In genomic region chr9:114364123-114364522, GRCh38 we compare ENCODE assay signal across 11 cellular contexts. TPM values are rescaled to one million over a fixed set of nuclear protein-coding genes. Genes with fewer than 3 reads are reported as not detected.
DNase-seq lines count a peak whose midpoint lies in the region; FAIRE-seq and TF ChIP-seq lines count a peak whose summit lies in the region.
"Had no signal": no experiment of that assay in that cellular context is flagged by ENCODE, and none has a peak within 500 bp of the region (broad histone marks: within the 10 kb centered on the region; RNA-seq: fewer than 3 reads in every experiment).

No MANE protein-coding gene starts in this region.

- 47% methylated on average over 1 of the region's 1 CpG; no CpG with 5 or more reads in 1 of the 2 donors for WGBS in transverse colon (ENCODE audit: low coverage in 1 of 2), 2 donors

- H3K27ac Mint-ChIP-seq in activated T-cell treated with anti-CD3 and anti-CD28 coated beads, Interleukin-2, amount 50 U/mL, for 24 hours: peak overlapping the region; percentile 94
- peak overlapping the region; percentile 84 for H3K27ac Mint-ChIP-seq in T-helper 1 cell treated with Interleukin-12 subunit alpha and Interleukin-12 subunit beta and Interleukin-4 antibody, amounts not matched to agents 30 μg/mL and 1 μg/mL, for 36 hours
- H3K27ac Mint-ChIP-seq: GM23338 had no signal

- peaks cover 0 to 50% (median 24%) of the 10 kb centered on the region in 4 donors for H3K36me3 ChIP-seq in transverse colon

- H3K4me1 ChIP-seq in transverse colon: peaks cover 4 to 45% (median 13%) of the 10 kb centered on the region in 4 donors

- peaks cover 94% of the 10 kb centered on the region for H3K36me3 Mint-ChIP-seq in activated T-cell treated with anti-CD3 and anti-CD28 coated beads, Interleukin-2, amount 50 U/mL, for 24 hours (ENCODE audit: low read depth)
- H3K36me3 Mint-ChIP-seq in T-helper 1 cell treated with Interleukin-12 subunit alpha and Interleukin-12 subunit beta and Interleukin-4 antibody, amounts not matched to agents 30 μg/mL and 1 μg/mL, for 36 hours (ENCODE audit: low read depth): peaks cover 75% of the 10 kb centered on the region

- H3K27me3 Mint-ChIP-seq in activated T-cell treated with anti-CD3 and anti-CD28 coated beads, Interleukin-2, amount 50 U/mL, for 24 hours: no peaks in the 10 kb centered on the region
- no peaks in the 10 kb centered on the region for H3K27me3 Mint-ChIP-seq in T-helper 1 cell treated with Interleukin-12 subunit alpha and Interleukin-12 subunit beta and Interleukin-4 antibody, amounts not matched to agents 30 μg/mL and 1 μg/mL, for 36 hours (ENCODE audit: low read depth)

- intact Hi-C loops in transverse colon (cut with DNase I; ENCODE audit: low total_unique reads): no loop called here

- peak overlapping the region; percentile 15 for H3K4me3 Mint-ChIP-seq in activated T-cell treated with anti-CD3 and anti-CD28 coated beads, Interleukin-2, amount 50 U/mL, for 24 hours
- no peak overlapping the region for H3K4me3 Mint-ChIP-seq in T-helper 1 cell treated with Interleukin-12 subunit alpha and Interleukin-12 subunit beta and Interleukin-4 antibody, amounts not matched to agents 30 μg/mL and 1 μg/mL, for 36 hours
- H3K4me3 Mint-ChIP-seq: GM23338 had no signal

- TF ChIP-seq POLR2A in transverse colon (IDR thresholded peaks at IDR 0.05): no peak

- no peak for DNase-seq in activated T-cell treated with anti-CD3 and anti-CD28 coated beads, Interleukin-2, amount 50 U/mL, for 24 hours
- no peak for DNase-seq in activated T-cell treated with anti-CD3 and anti-CD28 coated beads, Interleukin-2, amount 50 U/mL, for 48 hours
- DNase-seq in fibroblast of peridontal ligament (ENCODE audit: extremely low read depth): peak; percentile 78
- no peak for DNase-seq in transverse colon
- DNase-seq in NCI-H1694 (lab: John Stamatoyannopoulos, UW): no peak
- DNase-seq in D721Med (ENCODE audit: insufficient read length, low spot score): no peak
- DNase-seq in HT-29 (ENCODE audit: low spot score): no peak

- no peaks in the 10 kb centered on the region for H3K9me3 Mint-ChIP-seq in activated T-cell treated with anti-CD3 and anti-CD28 coated beads, Interleukin-2, amount 50 U/mL, for 24 hours
- no peaks in the 10 kb centered on the region for H3K9me3 Mint-ChIP-seq in T-helper 1 cell treated with Interleukin-12 subunit alpha and Interleukin-12 subunit beta and Interleukin-4 antibody, amounts not matched to agents 30 μg/mL and 1 μg/mL, for 36 hours
- H3K9me3 Mint-ChIP-seq: GM23338 had no signal

- FAIRE-seq in D721Med (lab: Jason Lieb, UNC): no peak

- in situ Hi-C loops in transverse colon (cut with MboI; ENCODE audit: low pct_ligation_motif_present in 1 of 4, low pct_unique_long_range_greater_than_20kb in 1 of 4, low sequenced_read_pairs in 3 of 4): no loop called here

- no peaks in the 10 kb centered on the region for H3K27me3 ChIP-seq in transverse colon

- H3K4me1 Mint-ChIP-seq in activated T-cell treated with anti-CD3 and anti-CD28 coated beads, Interleukin-2, amount 50 U/mL, for 24 hours (ENCODE audit: low read depth): peaks cover 86% of the 10 kb centered on the region
- peaks cover 67% of the 10 kb centered on the region for H3K4me1 Mint-ChIP-seq in T-helper 1 cell treated with Interleukin-12 subunit alpha and Interleukin-12 subunit beta and Interleukin-4 antibody, amounts not matched to agents 30 μg/mL and 1 μg/mL, for 36 hours (ENCODE audit: low read depth)

- TF ChIP-seq EP300 in transverse colon (IDR thresholded peaks at IDR 0.05; ENCODE audit: low read depth): no peak

- peak overlapping the region; percentile 41 to 77 (median 42) for H3K27ac ChIP-seq in transverse colon

- H3K9me3 ChIP-seq in transverse colon: no peaks in the 10 kb centered on the region

- no peak overlapping the region for H3K4me3 ChIP-seq in transverse colon
- H3K4me3 ChIP-seq: coronary artery, GM23338 had no signal

- TF ChIP-seq CTCF in transverse colon (IDR thresholded peaks at IDR 0.05) (no peak), D721Med (IDR thresholded peaks at IDR 0.05; ENCODE audit: insufficient read depth, missing control alignments) (no peak)

RNA-seq across cellular contexts. Expression of gene AKNA, which starts 23.7 kb away (rescaled TPM):
- 10 to 100 TPM; 34.8 to 63.2 (median 48.6) TPM for total RNA-seq in transverse colon
- 6.1 and 7.8 TPM in 2 replicates for total RNA-seq in HT-29 (2014; rRNA removed; shearing (Covaris generic))

RNA-seq across cellular contexts. Expression of gene ORM2, which starts 34.5 kb away (rescaled TPM):
- not detected for total RNA-seq in transverse colon
- total RNA-seq in HT-29 (2014; rRNA removed; shearing (Covaris generic)): not detected in 2 replicates
- total RNA-seq: pulmonary artery endothelial cell had no signal

RNA-seq across cellular contexts. Expression of gene ORM1, which starts 41.2 kb away (rescaled TPM):
- not detected for total RNA-seq in transverse colon
- total RNA-seq in HT-29 (2014; rRNA removed; shearing (Covaris generic)): not detected in 2 replicates
- total RNA-seq: GM23338, pulmonary artery endothelial cell had no signal
